13 cellular contexts compared by ENCODE assay signal in genomic region chr16:8853150-8853549, GRCh38. TPM values are rescaled to one million over a fixed set of nuclear protein-coding genes. Genes with fewer than 3 reads are reported as not detected.
A peak's percentile ranks its signal among the peaks of the same experiment; 100 is the strongest.
DNase-seq lines count a peak whose midpoint lies in the region; ATAC-seq, FAIRE-seq and TF ChIP-seq lines count a peak whose summit lies in the region.
"Had no signal": no experiment of that assay in that cellular context is flagged by ENCODE, and none has a peak within 500 bp of the region (broad histone marks: within the 10 kb centered on the region; RNA-seq: fewer than 3 reads in every experiment).

No MANE protein-coding gene starts in this region.

- ATAC-seq in natural killer cell treated with Interleukin-12 subunit alpha and Interleukin-12 subunit beta and Interleukin-15 and Interleukin-18, amount 100 ng/mL, for 72 hours = no peak
- ATAC-seq in natural killer cell (no peak), K562 (no peak), memory B cell (ENCODE audit: low read depth) (no peak), GM18870 (IDR thresholded peaks at IDR 0.05; ENCODE audit: unreplicated experiment) (no peak)

- H3K79me2 ChIP-seq in K562 (ENCODE audit: control insufficient read depth, insufficient read depth, low read length) = no peaks in the 10 kb centered on the region

- H4K20me1 ChIP-seq in K562 (replicated peaks; ENCODE audit: control insufficient read depth, insufficient read depth, low read length) = no peaks in the 10 kb centered on the region

- TSS peak; percentile 24 for BruUV-seq in K562 (replicated peaks; lab: Mats Ljungman, UMichigan)

- 84% methylated on average over 7 of the region's 7 CpGs for WGBS in K562 (ENCODE audit: insufficient coverage, low coverage, missing lambda C conversion rate)

- no peak overlapping the region for H2AFZ ChIP-seq in K562 (ENCODE audit: low read depth, low read length)

- TF ChIP-seq EP300 in K562 (IDR thresholded peaks at IDR 0.05; ENCODE audit: low read length) = no peak

- H3K36me3 Mint-ChIP-seq in natural killer cell treated with Interleukin-12 subunit alpha and Interleukin-12 subunit beta and Interleukin-15 and Interleukin-18, amount 100 ng/mL, for 72 hours = peaks cover 4% of the 10 kb centered on the region
- H3K36me3 Mint-ChIP-seq in natural killer cell (no peaks in the 10 kb centered on the region), memory B cell (peaks cover 23% of the 10 kb centered on the region)

- H3K4me1 ChIP-seq in K562 (replicated peaks in 1 of 2; ENCODE audit: control insufficient read depth in 2 of 2, insufficient read depth in 2 of 2, low read length in 2 of 2) = peaks cover 0 to 6% of the 10 kb centered on the region in 2 experiments; a peak in 1 of 5 replicates

- H3K9me1 ChIP-seq in K562 (ENCODE audit: control insufficient read depth, insufficient read depth, low read length) = no peaks in the 10 kb centered on the region

- H3K27ac Mint-ChIP-seq in natural killer cell treated with Interleukin-12 subunit alpha and Interleukin-12 subunit beta and Interleukin-15 and Interleukin-18, amount 100 ng/mL, for 72 hours = peak overlapping the region; percentile 14 to 61
- peak overlapping the region in 1 of 2 donors; percentile 53 for H3K27ac Mint-ChIP-seq in natural killer cell
- peak overlapping the region; percentile 32 for H3K27ac Mint-ChIP-seq in memory B cell
- H3K27ac Mint-ChIP-seq: IgD-negative memory B cell had no signal

- H3K9me3 Mint-ChIP-seq in natural killer cell treated with Interleukin-12 subunit alpha and Interleukin-12 subunit beta and Interleukin-15 and Interleukin-18, amount 100 ng/mL, for 72 hours = no peaks in the 10 kb centered on the region
- H3K9me3 Mint-ChIP-seq in natural killer cell = no peaks in the 10 kb centered on the region
- H3K9me3 Mint-ChIP-seq in memory B cell = no peaks in the 10 kb centered on the region
- H3K9me3 Mint-ChIP-seq: IgD-negative memory B cell had no signal

- peaks cover 88% of the 10 kb centered on the region; the same call in 2 of the 3 replicates for H3K36me3 ChIP-seq in K562 (ENCODE audit: control insufficient read depth, insufficient read depth, low read length)

- TF ChIP-seq RAD21 in K562 (CRISPR knock-in tag; conservative IDR thresholded peaks at IDR 0.05 in 1 of 2, IDR thresholded peaks at IDR 0.05 in 1 of 2) = no peak

- POLR2A ChIA-PET in K562 (lab: Yijun Ruan, JAX) = interaction anchor here (0.6 to 2.3 kb wide), 7 partner anchors 9 to 1804 kb away, joined by 3 to 11 read pairs (median 3); partner anchors contain the start of genes CARHSP1, PMM2 and TMEM186

- no peak overlapping the region for H3K9ac ChIP-seq in K562 (ENCODE audit: insufficient read depth in 1 of 2, low read depth in 2 of 2, low read length in 2 of 2)

- 0 out of 2 replicates have a peak, but pooled peaks have one; percentile 50 for TF ChIP-seq POLR2A in K562 (conservative IDR thresholded peaks at IDR 0.05)

- CTCF ChIA-PET in K562 (lab: Yijun Ruan, JAX; ENCODE audit: low intra/inter-chr PET ratio) = no interaction called here

- H3K4me3 ChIP-seq in K562 = no peak overlapping the region

- H3K4me3 Mint-ChIP-seq in natural killer cell treated with Interleukin-12 subunit alpha and Interleukin-12 subunit beta and Interleukin-15 and Interleukin-18, amount 100 ng/mL, for 72 hours = no peak overlapping the region
- H3K4me3 Mint-ChIP-seq in natural killer cell (no peak overlapping the region), memory B cell (no peak overlapping the region)

- H3K9me3 ChIP-seq in K562 (replicated peaks; ENCODE audit: control insufficient read depth, insufficient read depth, low read depth, low read length) = no peaks in the 10 kb centered on the region
- H3K9me3 ChIP-seq: BE2C had no signal

- TF ChIP-seq CTCF in natural killer cell (IDR thresholded peaks at IDR 0.05) (no peak), K562 (IDR thresholded peaks at IDR 0.05 in 2 of 3, conservative IDR thresholded peaks at IDR 0.05 in 1 of 3; ENCODE audit: insufficient read depth in 2 of 3, low read depth in 1 of 3, low read length in 3 of 3) (no peak)

- no peaks in the 10 kb centered on the region for H3K27me3 Mint-ChIP-seq in natural killer cell treated with Interleukin-12 subunit alpha and Interleukin-12 subunit beta and Interleukin-15 and Interleukin-18, amount 100 ng/mL, for 72 hours
- H3K27me3 Mint-ChIP-seq in natural killer cell (ENCODE audit: low read depth in 2 of 2) (no peaks in the 10 kb centered on the region), memory B cell (no peaks in the 10 kb centered on the region)
- H3K27me3 Mint-ChIP-seq: IgD-negative memory B cell had no signal

- peak; percentile 15 for DNase-seq in natural killer cell treated with Interleukin-12 subunit alpha and Interleukin-12 subunit beta and Interleukin-15 and Interleukin-18, amount 100 ng/mL, for 72 hours (ENCODE audit: low spot score)
- no peak for DNase-seq in natural killer cell
- DNase-seq in K562 (ENCODE audit: extremely low read depth in 1 of 4, low spot score in 3 of 4) = no peak
- DNase-seq in memory B cell (ENCODE audit: low spot score in 2 of 2) = no peak
- no peak for DNase-seq in NAMALWA (ENCODE audit: low spot score)
- no peak for DNase-seq in NCI-H1092 treated with DMSO at 0.1 percent for 48 hours (lab: John Stamatoyannopoulos, UW)
- DNase-seq in NCI-H2196 (lab: John Stamatoyannopoulos, UW; ENCODE audit: unreplicated experiment) = no peak
- DNase-seq: BE2C, erythroblast, NCI-H1694 treated with DMSO at 0.1 percent for 48 hours had no signal

- peaks cover 11 to 32% of the 10 kb centered on the region in 2 donors for H3K4me1 Mint-ChIP-seq in natural killer cell treated with Interleukin-12 subunit alpha and Interleukin-12 subunit beta and Interleukin-15 and Interleukin-18, amount 100 ng/mL, for 72 hours (ENCODE audit: low read depth in 2 of 2)
- peaks cover 23 to 34% of the 10 kb centered on the region in 2 donors for H3K4me1 Mint-ChIP-seq in natural killer cell
- H3K4me1 Mint-ChIP-seq in memory B cell = peaks cover 21% of the 10 kb centered on the region

- intact Hi-C loops in natural killer cell (cut with micrococcal nuclease) (no loop called here), K562 (cut with micrococcal nuclease) (no loop called here)

- FAIRE-seq in K562 (lab: Jason Lieb, UNC) = no peak

- in situ Hi-C loops in K562 (cut with MboI) = no loop called here

- no peaks in the 10 kb centered on the region for H3K27me3 ChIP-seq in K562 (ENCODE audit: control insufficient read depth in 2 of 2, insufficient read depth in 2 of 2, low read length in 2 of 2)
- H3K27me3 ChIP-seq: BE2C had no signal

- H3K4me2 ChIP-seq in K562 (ENCODE audit: insufficient read depth, low read length) = no peak overlapping the region

- H3K27ac ChIP-seq in K562 (ENCODE audit: extremely low read depth, low read depth, low read length) = no peak overlapping the region

RNA-seq across cellular contexts. Expression of gene CARHSP1, which starts 15.7 kb away (rescaled TPM):
- total RNA-seq in natural killer cell treated with Interleukin-12 subunit alpha and Interleukin-12 subunit beta and Interleukin-15 and Interleukin-18, amount 100 ng/mL, for 72 hours = 10 to 100 TPM; 66.5 to 70.7 TPM
- total RNA-seq in natural killer cell (10 to 100 TPM; 59.0 to 70.0 (median 60.1) TPM), K562 (2014; rRNA removed) (112 and 114 TPM in 2 replicates), K562 (2014; rRNA removed; fragmentation: Illumina TruSeq; extraction: Trizol) (27.0 and 41.1 TPM in 2 replicates), K562 (2015; rRNA removed; fragmentation: Illumina TruSeq; extraction: Trizol) (65.2 and 68.5 TPM in 2 replicates), K562 (2021) (74.5 and 78.0 TPM in 2 replicates)
- total RNA-seq in K562 (2011; cell fraction: chromatin; rRNA removed; ENCODE audit: low replicate concordance) = 20.8 and 44.6 TPM in 2 replicates
- total RNA-seq in K562 (2011; cell fraction: nucleolus; rRNA removed) = 34.7 and 35.1 TPM in 2 replicates
- total RNA-seq in K562 (2011; cell fraction: nucleoplasm; rRNA removed) = 29.4 and 42.3 TPM in 2 replicates
- polyA plus RNA-seq in K562 (2011; rRNA removed) (37.0 and 40.8 TPM in 2 replicates), K562 (2014; fragmentation: Illumina TruSeq; extraction: Trizol) (40.4 and 87.0 TPM in 2 replicates), K562 (2014; fragmentation: Nextera tagmentation; extraction: Ambion mirVana) (10 to 100 TPM in 1 of 2 experiments, 1 to 10 TPM in 1; 5.8 to 17.1 TPM), K562 (2014; rRNA removed) (97.9 and 104 TPM in 2 replicates)
- polyA plus RNA-seq in K562 (2011; cell fraction: cytosol; rRNA removed) = 46.0 and 113 TPM in 2 replicates
- 25.6 and 34.1 TPM in 2 replicates for polyA plus RNA-seq in K562 (2011; cell fraction: nucleus; rRNA removed)
- polyA plus RNA-seq in K562 (2012) = 72.1 and 96.6 TPM in 2 replicates
- 39.1 and 58.1 TPM in 2 replicates for polyA minus RNA-seq in K562 (2011; rRNA and poly(A)+ RNA removed)
- 34.9 and 36.6 TPM in 2 replicates for polyA minus RNA-seq in K562 (2011; cell fraction: cytosol; rRNA and poly(A)+ RNA removed)
- 12.1 and 17.4 TPM in 2 replicates for polyA minus RNA-seq in K562 (2011; cell fraction: nucleus; rRNA and poly(A)+ RNA removed)

RNA-seq across cellular contexts. Expression of gene LITAFD, which starts 29.0 kb away (rescaled TPM):
- not detected for total RNA-seq in natural killer cell treated with Interleukin-12 subunit alpha and Interleukin-12 subunit beta and Interleukin-15 and Interleukin-18, amount 100 ng/mL, for 72 hours
- total RNA-seq in natural killer cell = 1 to 10 TPM in 1 of 3 donors, under 1 TPM in 2; 0.21 to 1.1 (median 0.29) TPM
- total RNA-seq in K562 (2011; cell fraction: chromatin; rRNA removed; ENCODE audit: low replicate concordance) = not detected in 2 replicates
- not detected in 2 replicates for total RNA-seq in K562 (2011; cell fraction: nucleolus; rRNA removed)
- not detected in 2 replicates for total RNA-seq in K562 (2011; cell fraction: nucleoplasm; rRNA removed)
- total RNA-seq in K562 (2014; rRNA removed) = not detected in 2 replicates
- total RNA-seq in K562 (2014; rRNA removed; fragmentation: Illumina TruSeq; extraction: Trizol) = not detected in 2 replicates
- total RNA-seq in K562 (2015; rRNA removed; fragmentation: Illumina TruSeq; extraction: Trizol) = not detected in 2 replicates
- total RNA-seq in K562 (2021) = not detected in 2 replicates
- polyA plus RNA-seq in K562 (2011; rRNA removed) = not detected in 2 replicates
- polyA plus RNA-seq in K562 (2011; cell fraction: cytosol; rRNA removed) = not detected in 2 replicates
- not detected in 2 replicates for polyA plus RNA-seq in K562 (2011; cell fraction: nucleus; rRNA removed)
- not detected in 2 replicates for polyA plus RNA-seq in K562 (2012)
- polyA plus RNA-seq in K562 (2014; fragmentation: Illumina TruSeq; extraction: Trizol) = not detected in 2 replicates
- polyA plus RNA-seq in K562 (2014; fragmentation: Nextera tagmentation; extraction: Ambion mirVana) = not detected
- polyA plus RNA-seq in K562 (2014; rRNA removed) = not detected in 2 replicates
- not detected in 2 replicates for polyA minus RNA-seq in K562 (2011; rRNA and poly(A)+ RNA removed)
- polyA minus RNA-seq in K562 (2011; cell fraction: cytosol; rRNA and poly(A)+ RNA removed) = not detected in 2 replicates
- polyA minus RNA-seq in K562 (2011; cell fraction: nucleus; rRNA and poly(A)+ RNA removed) = not detected in 2 replicates
- total RNA-seq: T-helper 1 cell treated with Interleukin-12 subunit alpha and Interleukin-12 subunit beta and Interleukin-4 antibody, amounts not matched to agents 30 ng/mL and 1 ng/mL, for 36 hours had no signal
- polyA plus RNA-seq: IgD-negative memory B cell had no signal

RNA-seq across cellular contexts. Expression of gene PMM2, which starts 55.5 kb away (rescaled TPM):
- total RNA-seq in natural killer cell treated with Interleukin-12 subunit alpha and Interleukin-12 subunit beta and Interleukin-15 and Interleukin-18, amount 100 ng/mL, for 72 hours = 100 to 1,000 TPM in 1 of 2 donors, 10 to 100 TPM in 1; 61.6 to 105 TPM
- total RNA-seq in natural killer cell (10 to 100 TPM; 33.4 to 37.6 (median 36.4) TPM), K562 (2014; rRNA removed) (17.8 and 30.4 TPM in 2 replicates), K562 (2014; rRNA removed; fragmentation: Illumina TruSeq; extraction: Trizol) (29.8 and 33.9 TPM in 2 replicates), K562 (2015; rRNA removed; fragmentation: Illumina TruSeq; extraction: Trizol) (37.6 and 42.7 TPM in 2 replicates), K562 (2021) (28.9 and 32.0 TPM in 2 replicates)
- total RNA-seq in K562 (2011; cell fraction: chromatin; rRNA removed; ENCODE audit: low replicate concordance) = 104 and 130 TPM in 2 replicates
- 64.9 and 66.9 TPM in 2 replicates for total RNA-seq in K562 (2011; cell fraction: nucleolus; rRNA removed)
- 106 and 149 TPM in 2 replicates for total RNA-seq in K562 (2011; cell fraction: nucleoplasm; rRNA removed)
- polyA plus RNA-seq in K562 (2011; rRNA removed) (16.3 and 21.1 TPM in 2 replicates), K562 (2014; fragmentation: Illumina TruSeq; extraction: Trizol) (27.2 and 34.0 TPM in 2 replicates), K562 (2014; fragmentation: Nextera tagmentation; extraction: Ambion mirVana) (1 to 10 TPM; 5.6 to 7.8 TPM), K562 (2014; rRNA removed) (25.9 and 27.1 TPM in 2 replicates)
- polyA plus RNA-seq in K562 (2011; cell fraction: cytosol; rRNA removed) = 11.9 and 14.4 TPM in 2 replicates
- polyA plus RNA-seq in K562 (2011; cell fraction: nucleus; rRNA removed) = 24.1 and 29.4 TPM in 2 replicates
- polyA plus RNA-seq in K562 (2012) = 20.8 and 23.0 TPM in 2 replicates
- polyA minus RNA-seq in K562 (2011; rRNA and poly(A)+ RNA removed) = 18.4 and 27.8 TPM in 2 replicates
- polyA minus RNA-seq in K562 (2011; cell fraction: cytosol; rRNA and poly(A)+ RNA removed) = 10.2 and 16.6 TPM in 2 replicates
- 22.2 and 42.1 TPM in 2 replicates for polyA minus RNA-seq in K562 (2011; cell fraction: nucleus; rRNA and poly(A)+ RNA removed)

RNA-seq across cellular contexts. Expression of gene TMEM186, which starts 55.7 kb away (rescaled TPM):
- 10 to 100 TPM; 11.8 to 12.1 TPM for total RNA-seq in natural killer cell treated with Interleukin-12 subunit alpha and Interleukin-12 subunit beta and Interleukin-15 and Interleukin-18, amount 100 ng/mL, for 72 hours
- 1 to 10 TPM; 3.0 to 5.2 (median 4.1) TPM for total RNA-seq in natural killer cell
- total RNA-seq in K562 (2011; cell fraction: chromatin; rRNA removed; ENCODE audit: low replicate concordance) = 12.4 and 19.3 TPM in 2 replicates
- total RNA-seq in K562 (2011; cell fraction: nucleolus; rRNA removed) = 17.0 and 19.2 TPM in 2 replicates
- total RNA-seq in K562 (2011; cell fraction: nucleoplasm; rRNA removed) = 21.9 and 24.2 TPM in 2 replicates
- 10.1 and 11.2 TPM in 2 replicates for total RNA-seq in K562 (2014; rRNA removed)
- 13.1 and 15.4 TPM in 2 replicates for total RNA-seq in K562 (2014; rRNA removed; fragmentation: Illumina TruSeq; extraction: Trizol)
- total RNA-seq in K562 (2015; rRNA removed; fragmentation: Illumina TruSeq; extraction: Trizol) = 10.1 and 11.0 TPM in 2 replicates
- 17.8 TPM in 2 replicates for total RNA-seq in K562 (2021)
- polyA plus RNA-seq in K562 (2011; rRNA removed) = 14.9 and 16.4 TPM in 2 replicates
- polyA plus RNA-seq in K562 (2011; cell fraction: cytosol; rRNA removed) = 15.7 and 17.1 TPM in 2 replicates
- 14.9 and 17.5 TPM in 2 replicates for polyA plus RNA-seq in K562 (2011; cell fraction: nucleus; rRNA removed)
- 15.0 and 20.4 TPM in 2 replicates for polyA plus RNA-seq in K562 (2012)
- polyA plus RNA-seq in K562 (2014; fragmentation: Illumina TruSeq; extraction: Trizol) = 16.2 and 19.7 TPM in 2 replicates
- 10 to 100 TPM; 27.3 to 33.4 TPM for polyA plus RNA-seq in K562 (2014; fragmentation: Nextera tagmentation; extraction: Ambion mirVana)
- polyA plus RNA-seq in K562 (2014; rRNA removed) = 17.3 and 18.5 TPM in 2 replicates
- polyA minus RNA-seq in K562 (2011; rRNA and poly(A)+ RNA removed) = 12.7 and 13.4 TPM in 2 replicates
- polyA minus RNA-seq in K562 (2011; cell fraction: cytosol; rRNA and poly(A)+ RNA removed) = 4.6 and 4.8 TPM in 2 replicates
- 4.3 and 8.0 TPM in 2 replicates for polyA minus RNA-seq in K562 (2011; cell fraction: nucleus; rRNA and poly(A)+ RNA removed)
